In genomic region chr3:23945903-23946751, GRCh38 we compare ENCODE assay signal across 1 cellular context.
TF ChIP-seq lines count a peak whose summit lies in the region.

No MANE protein-coding gene starts in this region.

TF ChIP-seq in HepG2, 621 proteins besides CTCF, POLR2A, EP300 and RAD21 (continued from another document and continues in another):
- TF ChIP-seq, protein P1, sequence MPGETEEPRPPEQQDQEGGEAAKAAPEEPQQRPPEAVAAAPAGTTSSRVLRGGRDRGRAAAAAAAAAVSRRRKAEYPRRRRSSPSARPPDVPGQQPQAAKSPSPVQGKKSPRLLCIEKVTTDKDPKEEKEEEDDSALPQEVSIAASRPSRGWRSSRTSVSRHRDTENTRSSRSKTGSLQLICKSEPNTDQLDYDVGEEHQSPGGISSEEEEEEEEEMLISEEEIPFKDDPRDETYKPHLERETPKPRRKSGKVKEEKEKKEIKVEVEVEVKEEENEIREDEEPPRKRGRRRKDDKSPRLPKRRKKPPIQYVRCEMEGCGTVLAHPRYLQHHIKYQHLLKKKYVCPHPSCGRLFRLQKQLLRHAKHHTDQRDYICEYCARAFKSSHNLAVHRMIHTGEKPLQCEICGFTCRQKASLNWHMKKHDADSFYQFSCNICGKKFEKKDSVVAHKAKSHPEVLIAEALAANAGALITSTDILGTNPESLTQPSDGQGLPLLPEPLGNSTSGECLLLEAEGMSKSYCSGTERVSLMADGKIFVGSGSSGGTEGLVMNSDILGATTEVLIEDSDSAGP (CRISPR knock-in tag; IDR thresholded peaks at IDR 0.05; ENCODE audit: borderline replicate concordance), result peak; percentile 81
- TF ChIP-seq ZBTB20 (CRISPR knock-in tag; IDR thresholded peaks at IDR 0.05; ENCODE audit: borderline replicate concordance, low read depth) (peak; percentile 75), ZNF7 (CRISPR knock-in tag; IDR thresholded peaks at IDR 0.05) (no peak), ZBTB14 (CRISPR knock-in tag; IDR thresholded peaks at IDR 0.05) (peak; percentile 94), NFKBIZ (CRISPR knock-in tag; IDR thresholded peaks at IDR 0.05) (no peak), HMG20A (CRISPR knock-in tag; IDR thresholded peaks at IDR 0.05; ENCODE audit: borderline replicate concordance) (no peak), NR3C1 (CRISPR knock-in tag; IDR thresholded peaks at IDR 0.05) (no peak), ZBTB38 (CRISPR knock-in tag; IDR thresholded peaks at IDR 0.05) (peak; percentile 73; the same call in 1 of the 2 replicates), ZNF672 (CRISPR knock-in tag; IDR thresholded peaks at IDR 0.05) (no peak), ZNF616 (CRISPR knock-in tag; IDR thresholded peaks at IDR 0.05; ENCODE audit: low read depth) (peak; percentile 81; the same call in 1 of the 2 replicates), REPIN1 (CRISPR knock-in tag; IDR thresholded peaks at IDR 0.05; ENCODE audit: borderline replicate concordance, low read depth) (peak; percentile 62), ETV5 (CRISPR knock-in tag; IDR thresholded peaks at IDR 0.05; ENCODE audit: borderline replicate concordance) (no peak), ZNF878 (CRISPR knock-in tag; IDR thresholded peaks at IDR 0.05) (peak; percentile 63; the same call in 1 of the 2 replicates), RFX1 (IDR thresholded peaks at IDR 0.05) (no peak), ZNF766 (CRISPR knock-in tag; IDR thresholded peaks at IDR 0.05; ENCODE audit: borderline replicate concordance) (no peak), MTA1 (CRISPR knock-in tag; IDR thresholded peaks at IDR 0.05; ENCODE audit: borderline replicate concordance) (no peak), NFATC3 (CRISPR knock-in tag; IDR thresholded peaks at IDR 0.05) (no peak), ZNF235 (CRISPR knock-in tag; IDR thresholded peaks at IDR 0.05; ENCODE audit: borderline replicate concordance) (no peak), POGK (CRISPR knock-in tag; conservative IDR thresholded peaks at IDR 0.05) (peak; percentile 25; the same call in 1 of the 2 replicates), ZNF562 (CRISPR knock-in tag; IDR thresholded peaks at IDR 0.05; ENCODE audit: borderline replicate concordance) (no peak), PCBP2 (optimal IDR thresholded peaks at IDR 0.05; ENCODE audit: low read depth, low read length, poor library complexity, severe bottlenecking) (no peak), ZNF234 (CRISPR knock-in tag; conservative IDR thresholded peaks at IDR 0.05) (peak; percentile 76; the same call in 1 of the 2 replicates), ISL2 (CRISPR knock-in tag; IDR thresholded peaks at IDR 0.05) (no peak), ZBTB21 (CRISPR knock-in tag; IDR thresholded peaks at IDR 0.05) (no peak), CHD4 (IDR thresholded peaks at IDR 0.05; ENCODE audit: borderline replicate concordance, low read length) (no peak), KLF11 (CRISPR knock-in tag; IDR thresholded peaks at IDR 0.05) (0 out of 2 replicates have a peak, but pooled peaks have one; percentile 9), ZNF703 (CRISPR knock-in tag; IDR thresholded peaks at IDR 0.05; ENCODE audit: borderline replicate concordance) (0 out of 2 replicates have a peak, but pooled peaks have one; percentile 38), ZXDC (CRISPR knock-in tag; IDR thresholded peaks at IDR 0.05) (peak; percentile 90), ZNF224 (CRISPR knock-in tag; IDR thresholded peaks at IDR 0.05) (0 out of 2 replicates have a peak, but pooled peaks have one; percentile 64), NCOA5 (CRISPR knock-in tag; IDR thresholded peaks at IDR 0.05) (no peak), MBNL3 (CRISPR knock-in tag; conservative IDR thresholded peaks at IDR 0.05) (no peak)
- TF ChIP-seq, protein P2, sequence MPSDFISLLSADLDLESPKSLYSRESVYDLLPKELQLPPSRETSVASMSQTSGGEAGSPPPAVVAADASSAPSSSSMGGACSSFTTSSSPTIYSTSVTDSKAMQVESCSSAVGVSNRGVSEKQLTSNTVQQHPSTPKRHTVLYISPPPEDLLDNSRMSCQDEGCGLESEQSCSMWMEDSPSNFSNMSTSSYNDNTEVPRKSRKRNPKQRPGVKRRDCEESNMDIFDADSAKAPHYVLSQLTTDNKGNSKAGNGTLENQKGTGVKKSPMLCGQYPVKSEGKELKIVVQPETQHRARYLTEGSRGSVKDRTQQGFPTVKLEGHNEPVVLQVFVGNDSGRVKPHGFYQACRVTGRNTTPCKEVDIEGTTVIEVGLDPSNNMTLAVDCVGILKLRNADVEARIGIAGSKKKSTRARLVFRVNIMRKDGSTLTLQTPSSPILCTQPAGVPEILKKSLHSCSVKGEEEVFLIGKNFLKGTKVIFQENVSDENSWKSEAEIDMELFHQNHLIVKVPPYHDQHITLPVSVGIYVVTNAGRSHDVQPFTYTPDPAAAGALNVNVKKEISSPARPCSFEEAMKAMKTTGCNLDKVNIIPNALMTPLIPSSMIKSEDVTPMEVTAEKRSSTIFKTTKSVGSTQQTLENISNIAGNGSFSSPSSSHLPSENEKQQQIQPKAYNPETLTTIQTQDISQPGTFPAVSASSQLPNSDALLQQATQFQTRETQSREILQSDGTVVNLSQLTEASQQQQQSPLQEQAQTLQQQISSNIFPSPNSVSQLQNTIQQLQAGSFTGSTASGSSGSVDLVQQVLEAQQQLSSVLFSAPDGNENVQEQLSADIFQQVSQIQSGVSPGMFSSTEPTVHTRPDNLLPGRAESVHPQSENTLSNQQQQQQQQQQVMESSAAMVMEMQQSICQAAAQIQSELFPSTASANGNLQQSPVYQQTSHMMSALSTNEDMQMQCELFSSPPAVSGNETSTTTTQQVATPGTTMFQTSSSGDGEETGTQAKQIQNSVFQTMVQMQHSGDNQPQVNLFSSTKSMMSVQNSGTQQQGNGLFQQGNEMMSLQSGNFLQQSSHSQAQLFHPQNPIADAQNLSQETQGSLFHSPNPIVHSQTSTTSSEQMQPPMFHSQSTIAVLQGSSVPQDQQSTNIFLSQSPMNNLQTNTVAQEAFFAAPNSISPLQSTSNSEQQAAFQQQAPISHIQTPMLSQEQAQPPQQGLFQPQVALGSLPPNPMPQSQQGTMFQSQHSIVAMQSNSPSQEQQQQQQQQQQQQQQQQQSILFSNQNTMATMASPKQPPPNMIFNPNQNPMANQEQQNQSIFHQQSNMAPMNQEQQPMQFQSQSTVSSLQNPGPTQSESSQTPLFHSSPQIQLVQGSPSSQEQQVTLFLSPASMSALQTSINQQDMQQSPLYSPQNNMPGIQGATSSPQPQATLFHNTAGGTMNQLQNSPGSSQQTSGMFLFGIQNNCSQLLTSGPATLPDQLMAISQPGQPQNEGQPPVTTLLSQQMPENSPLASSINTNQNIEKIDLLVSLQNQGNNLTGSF (CRISPR knock-in tag; IDR thresholded peaks at IDR 0.05), result no peak; the same call in 1 of the 2 replicates
- TF ChIP-seq, protein P3, sequence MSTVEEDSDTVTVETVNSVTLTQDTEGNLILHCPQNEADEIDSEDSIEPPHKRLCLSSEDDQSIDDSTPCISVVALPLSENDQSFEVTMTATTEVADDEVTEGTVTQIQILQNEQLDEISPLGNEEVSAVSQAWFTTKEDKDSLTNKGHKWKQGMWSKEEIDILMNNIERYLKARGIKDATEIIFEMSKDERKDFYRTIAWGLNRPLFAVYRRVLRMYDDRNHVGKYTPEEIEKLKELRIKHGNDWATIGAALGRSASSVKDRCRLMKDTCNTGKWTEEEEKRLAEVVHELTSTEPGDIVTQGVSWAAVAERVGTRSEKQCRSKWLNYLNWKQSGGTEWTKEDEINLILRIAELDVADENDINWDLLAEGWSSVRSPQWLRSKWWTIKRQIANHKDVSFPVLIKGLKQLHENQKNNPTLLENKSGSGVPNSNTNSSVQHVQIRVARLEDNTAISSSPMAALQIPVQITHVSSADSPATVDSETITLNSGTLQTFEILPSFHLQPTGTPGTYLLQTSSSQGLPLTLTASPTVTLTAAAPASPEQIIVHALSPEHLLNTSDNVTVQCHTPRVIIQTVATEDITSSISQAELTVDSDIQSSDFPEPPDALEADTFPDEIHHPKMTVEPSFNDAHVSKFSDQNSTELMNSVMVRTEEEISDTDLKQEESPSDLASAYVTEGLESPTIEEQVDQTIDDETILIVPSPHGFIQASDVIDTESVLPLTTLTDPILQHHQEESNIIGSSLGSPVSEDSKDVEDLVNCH (CRISPR knock-in tag; IDR thresholded peaks at IDR 0.05), result no peak
- TF ChIP-seq, protein P4, sequence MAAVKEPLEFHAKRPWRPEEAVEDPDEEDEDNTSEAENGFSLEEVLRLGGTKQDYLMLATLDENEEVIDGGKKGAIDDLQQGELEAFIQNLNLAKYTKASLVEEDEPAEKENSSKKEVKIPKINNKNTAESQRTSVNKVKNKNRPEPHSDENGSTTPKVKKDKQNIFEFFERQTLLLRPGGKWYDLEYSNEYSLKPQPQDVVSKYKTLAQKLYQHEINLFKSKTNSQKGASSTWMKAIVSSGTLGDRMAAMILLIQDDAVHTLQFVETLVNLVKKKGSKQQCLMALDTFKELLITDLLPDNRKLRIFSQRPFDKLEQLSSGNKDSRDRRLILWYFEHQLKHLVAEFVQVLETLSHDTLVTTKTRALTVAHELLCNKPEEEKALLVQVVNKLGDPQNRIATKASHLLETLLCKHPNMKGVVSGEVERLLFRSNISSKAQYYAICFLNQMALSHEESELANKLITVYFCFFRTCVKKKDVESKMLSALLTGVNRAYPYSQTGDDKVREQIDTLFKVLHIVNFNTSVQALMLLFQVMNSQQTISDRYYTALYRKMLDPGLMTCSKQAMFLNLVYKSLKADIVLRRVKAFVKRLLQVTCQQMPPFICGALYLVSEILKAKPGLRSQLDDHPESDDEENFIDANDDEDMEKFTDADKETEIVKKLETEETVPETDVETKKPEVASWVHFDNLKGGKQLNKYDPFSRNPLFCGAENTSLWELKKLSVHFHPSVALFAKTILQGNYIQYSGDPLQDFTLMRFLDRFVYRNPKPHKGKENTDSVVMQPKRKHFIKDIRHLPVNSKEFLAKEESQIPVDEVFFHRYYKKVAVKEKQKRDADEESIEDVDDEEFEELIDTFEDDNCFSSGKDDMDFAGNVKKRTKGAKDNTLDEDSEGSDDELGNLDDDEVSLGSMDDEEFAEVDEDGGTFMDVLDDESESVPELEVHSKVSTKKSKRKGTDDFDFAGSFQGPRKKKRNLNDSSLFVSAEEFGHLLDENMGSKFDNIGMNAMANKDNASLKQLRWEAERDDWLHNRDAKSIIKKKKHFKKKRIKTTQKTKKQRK (IDR thresholded peaks at IDR 0.05; ENCODE audit: low read length), result no peak
- TF ChIP-seq, protein P5, sequence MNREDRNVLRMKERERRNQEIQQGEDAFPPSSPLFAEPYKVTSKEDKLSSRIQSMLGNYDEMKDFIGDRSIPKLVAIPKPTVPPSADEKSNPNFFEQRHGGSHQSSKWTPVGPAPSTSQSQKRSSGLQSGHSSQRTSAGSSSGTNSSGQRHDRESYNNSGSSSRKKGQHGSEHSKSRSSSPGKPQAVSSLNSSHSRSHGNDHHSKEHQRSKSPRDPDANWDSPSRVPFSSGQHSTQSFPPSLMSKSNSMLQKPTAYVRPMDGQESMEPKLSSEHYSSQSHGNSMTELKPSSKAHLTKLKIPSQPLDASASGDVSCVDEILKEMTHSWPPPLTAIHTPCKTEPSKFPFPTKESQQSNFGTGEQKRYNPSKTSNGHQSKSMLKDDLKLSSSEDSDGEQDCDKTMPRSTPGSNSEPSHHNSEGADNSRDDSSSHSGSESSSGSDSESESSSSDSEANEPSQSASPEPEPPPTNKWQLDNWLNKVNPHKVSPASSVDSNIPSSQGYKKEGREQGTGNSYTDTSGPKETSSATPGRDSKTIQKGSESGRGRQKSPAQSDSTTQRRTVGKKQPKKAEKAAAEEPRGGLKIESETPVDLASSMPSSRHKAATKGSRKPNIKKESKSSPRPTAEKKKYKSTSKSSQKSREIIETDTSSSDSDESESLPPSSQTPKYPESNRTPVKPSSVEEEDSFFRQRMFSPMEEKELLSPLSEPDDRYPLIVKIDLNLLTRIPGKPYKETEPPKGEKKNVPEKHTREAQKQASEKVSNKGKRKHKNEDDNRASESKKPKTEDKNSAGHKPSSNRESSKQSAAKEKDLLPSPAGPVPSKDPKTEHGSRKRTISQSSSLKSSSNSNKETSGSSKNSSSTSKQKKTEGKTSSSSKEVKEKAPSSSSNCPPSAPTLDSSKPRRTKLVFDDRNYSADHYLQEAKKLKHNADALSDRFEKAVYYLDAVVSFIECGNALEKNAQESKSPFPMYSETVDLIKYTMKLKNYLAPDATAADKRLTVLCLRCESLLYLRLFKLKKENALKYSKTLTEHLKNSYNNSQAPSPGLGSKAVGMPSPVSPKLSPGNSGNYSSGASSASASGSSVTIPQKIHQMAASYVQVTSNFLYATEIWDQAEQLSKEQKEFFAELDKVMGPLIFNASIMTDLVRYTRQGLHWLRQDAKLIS (CRISPR knock-in tag; IDR thresholded peaks at IDR 0.05), result no peak
- TF ChIP-seq, protein P6, sequence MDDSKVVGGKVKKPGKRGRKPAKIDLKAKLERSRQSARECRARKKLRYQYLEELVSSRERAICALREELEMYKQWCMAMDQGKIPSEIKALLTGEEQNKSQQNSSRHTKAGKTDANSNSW (CRISPR knock-in tag; IDR thresholded peaks at IDR 0.05; ENCODE audit: borderline replicate concordance), result no peak; the same call in 1 of the 2 replicates
